In the genomic region with DNA sequence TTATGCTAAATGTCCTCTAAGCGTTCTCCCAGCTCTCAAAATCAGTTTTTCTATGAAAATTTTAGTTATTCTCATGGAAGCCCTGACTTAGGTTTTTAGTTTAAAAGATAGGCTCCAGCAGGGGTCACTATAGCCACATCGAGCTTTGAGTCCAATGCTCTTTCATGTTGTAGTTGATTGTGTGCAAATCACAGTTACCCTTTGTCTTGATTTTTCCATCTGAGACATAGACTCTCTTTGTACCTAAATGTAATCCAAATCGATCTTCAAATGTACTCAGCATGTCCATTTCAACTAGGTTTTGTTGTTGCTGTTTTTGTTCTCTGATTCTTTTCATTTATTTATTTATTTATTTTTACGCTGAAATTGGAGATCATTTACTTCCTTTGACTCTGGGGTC, we compare ENCODE assay signal across 8 cellular contexts. TPM values are rescaled to one million over a fixed set of nuclear protein-coding genes. Genes with fewer than 3 reads are reported as not detected.
DNase-seq lines count a peak whose midpoint lies in the region; ATAC-seq and TF ChIP-seq lines count a peak whose summit lies in the region.

No MANE protein-coding gene starts in this region.

- H4K8ac ChIP-seq in trophoblast cell (ENCODE audit: low read depth, low read length), result no peak overlapping the region

- no peak overlapping the region for H2BK12ac ChIP-seq in trophoblast cell (ENCODE audit: low read length)

- CTCF ChIA-PET in AG04450 (lab: Charles Lee), result interaction anchor here (0.6 to 4.2 kb wide), 52 partner anchors 9 to 716 kb away, joined by 3 to 39 read pairs (median 4); no protein-coding TSS in a partner anchor

- POLR2A ChIA-PET in AG04450 (lab: Yijun Ruan, JAX), result interaction anchor here (1.2 kb wide), 1 partner anchor 188 kb away, joined by 3 read pairs; no protein-coding TSS in a partner anchor

- H3K23ac ChIP-seq in trophoblast cell (ENCODE audit: low read length), result no peak overlapping the region

- WGBS in trophoblast cell (ENCODE audit: extremely low coverage, insufficient coverage, insufficient read length), result no CpG with 5 or more reads among the region's 4 CpGs

- H3K4me1 ChIP-seq in foreskin keratinocyte (peaks cover 8% of the 10 kb centered on the region), trophoblast cell (ENCODE audit: control insufficient read depth in 1 of 2, insufficient read depth in 2 of 2, low read length in 2 of 2) (no peaks in the 10 kb centered on the region)

- H3K9me3 ChIP-seq in AG04450 (ENCODE audit: control insufficient read depth, insufficient read depth, low read length), result no peaks in the 10 kb centered on the region
- H3K9me3 ChIP-seq in trophoblast cell (ENCODE audit: insufficient read depth, low read depth, low read length), result no peaks in the 10 kb centered on the region

- H3K14ac ChIP-seq in trophoblast cell (ENCODE audit: low read length), result no peak overlapping the region

- no peak overlapping the region for H2AFZ ChIP-seq in trophoblast cell (ENCODE audit: insufficient read depth, low read length, poor library complexity)

- H3K9me3 Mint-ChIP-seq in activated T-cell treated with anti-CD3 and anti-CD28 coated beads, Interleukin-2, amount 50 U/mL, for 4 hours, result no peaks in the 10 kb centered on the region

- no peaks in the 10 kb centered on the region for H3K36me3 Mint-ChIP-seq in activated T-cell treated with anti-CD3 and anti-CD28 coated beads, Interleukin-2, amount 50 U/mL, for 4 hours (ENCODE audit: insufficient read depth)

- H3K4me1 Mint-ChIP-seq in activated T-cell treated with anti-CD3 and anti-CD28 coated beads, Interleukin-2, amount 50 U/mL, for 4 hours (ENCODE audit: low read depth), result no peaks in the 10 kb centered on the region

- no peaks in the 10 kb centered on the region for H3K79me1 ChIP-seq in trophoblast cell (ENCODE audit: low read length)

- H3K27me3 ChIP-seq in AG04450 (ENCODE audit: control insufficient read depth, insufficient read depth, low read length) (no peaks in the 10 kb centered on the region), foreskin keratinocyte (no peaks in the 10 kb centered on the region), trophoblast cell (ENCODE audit: insufficient read depth, low read length) (no peaks in the 10 kb centered on the region)

- ATAC-seq in HG03378 (IDR thresholded peaks at IDR 0.05; ENCODE audit: unreplicated experiment) (peak; percentile 56), foreskin keratinocyte (peak; percentile 67), GM21360 (IDR thresholded peaks at IDR 0.05; ENCODE audit: unreplicated experiment) (no peak)
- peak in 1 of 2 donors; percentile 46 for ATAC-seq in activated T-cell treated with anti-CD3 and anti-CD28 coated beads, Interleukin-2, amount 50 U/mL, for 4 hours

- no peak overlapping the region for H2AK5ac ChIP-seq in trophoblast cell (ENCODE audit: low read length)

- no peak overlapping the region for H3K9ac ChIP-seq in trophoblast cell (ENCODE audit: low read length)

- H3K27ac ChIP-seq in AG04450 (ENCODE audit: low read depth, low read length) (no peak overlapping the region), foreskin keratinocyte (no peak overlapping the region), trophoblast cell (ENCODE audit: low read depth, low read length) (no peak overlapping the region)

- H2BK5ac ChIP-seq in trophoblast cell (ENCODE audit: low read depth, low read length, poor library complexity), result no peak overlapping the region

- no peak overlapping the region for H4K12ac ChIP-seq in trophoblast cell (ENCODE audit: low read depth, low read length)

- no peak overlapping the region for H3K18ac ChIP-seq in trophoblast cell (ENCODE audit: low read length)

- DNase-seq in AG04450 (ENCODE audit: low read depth, low spot score) (peak; percentile 24), NCI-H69 (lab: John Stamatoyannopoulos, UW) (peak; percentile 65), foreskin keratinocyte (peak; percentile 7 to 39), trophoblast cell (peak; percentile 53 to 91)
- DNase-seq in activated T-cell treated with anti-CD3 and anti-CD28 coated beads, Interleukin-2, amount 50 U/mL, for 4 hours, result peak; percentile 19

- H3K36me3 ChIP-seq in trophoblast cell (ENCODE audit: control insufficient read depth in 1 of 2, insufficient read depth in 2 of 2, low read length in 2 of 2), result no peaks in the 10 kb centered on the region

- no peak overlapping the region for H3K4ac ChIP-seq in trophoblast cell (ENCODE audit: low read depth, low read length)

- TF ChIP-seq CTCF in AG04450 (IDR thresholded peaks at IDR 0.05; ENCODE audit: low read depth, low read length), result peak; percentile 80
- peak; percentile 59 for TF ChIP-seq CTCF in GM12874 (IDR thresholded peaks at IDR 0.05; ENCODE audit: insufficient read depth, low read depth, low read length)
- TF ChIP-seq CTCF in foreskin keratinocyte (conservative IDR thresholded peaks at IDR 0.05), result peak; percentile 90

- H3K4me3 Mint-ChIP-seq in activated T-cell treated with anti-CD3 and anti-CD28 coated beads, Interleukin-2, amount 50 U/mL, for 4 hours, result no peak overlapping the region

- no peaks in the 10 kb centered on the region for H3K27me3 Mint-ChIP-seq in activated T-cell treated with anti-CD3 and anti-CD28 coated beads, Interleukin-2, amount 50 U/mL, for 4 hours (ENCODE audit: low read depth)

- no peaks in the 10 kb centered on the region for H3K79me2 ChIP-seq in trophoblast cell (ENCODE audit: control insufficient read depth, insufficient read depth, low read length, poor library complexity)

- H3K4me2 ChIP-seq in trophoblast cell (ENCODE audit: low read length), result no peak overlapping the region

- H3K4me3 ChIP-seq in AG04450 (ENCODE audit: low read depth, low read length) (no peak overlapping the region), trophoblast cell (ENCODE audit: low read depth, low read length) (no peak overlapping the region)

- no peak overlapping the region for H4K91ac ChIP-seq in trophoblast cell (ENCODE audit: low read depth, low read length)

- H2BK120ac ChIP-seq in trophoblast cell (ENCODE audit: insufficient read depth, low read length, poor library complexity), result no peak overlapping the region

RNA-seq across cellular contexts. Expression of a gene that starts 26.4 kb away (rescaled TPM):
- polyA plus RNA-seq in AG04450 (2011; rRNA removed), result 0.06 and 0.12 TPM in 2 replicates
- not detected in 2 replicates for polyA minus RNA-seq in AG04450 (2011; rRNA and poly(A)+ RNA removed)
- not detected for total RNA-seq in activated T-cell treated with anti-CD3 and anti-CD28 coated beads, Interleukin-2, amount 50 U/mL, for 4 hours
- not detected in 2 replicates for total RNA-seq in foreskin keratinocyte
- not detected in 2 replicates for polyA plus RNA-seq in foreskin keratinocyte
- 0.05 and 0.06 TPM in 2 replicates for polyA plus RNA-seq in trophoblast cell (2013)

Comparison
In these comparisons a context has a peak if more than half of its experiments do, and no peak if none do; other contexts are left out.
1. DNase-seq: peak in every context shown above with its lines; median percentile 72 in trophoblast cell; 65 in NCI-H69; 24 in AG04450; 23 in foreskin keratinocyte; 19 in activated T-cell treated with anti-CD3 and anti-CD28 coated beads, Interleukin-2, amount 50 U/mL, for 4 hours.